Comparison of ENCODE assay signal across 8 cellular contexts in genomic region chr10:5776150-5776880, GRCh38. TPM values are rescaled to one million over a fixed set of nuclear protein-coding genes. Genes with fewer than 3 reads are reported as not detected.
DNase-seq lines count a peak whose midpoint lies in the region; ATAC-seq and TF ChIP-seq lines count a peak whose summit lies in the region.

No MANE protein-coding gene starts in this region.

- peak overlapping the region in 5 of 11 experiments; percentile 8 to 47 (median 35); a peak in 4 of 22 replicates for H3K27ac ChIP-seq in BLaER1 treated with 17β-estradiol and CSF1 and Interleukin-3, amounts not matched to agents 10 nM and 100 nM
- H3K27ac ChIP-seq in esophagus muscularis mucosa (replicated peaks in 1 of 4) = peak overlapping the region; percentile 58 to 72 (median 62)

- TF ChIP-seq EP300 in esophagus muscularis mucosa (IDR thresholded peaks at IDR 0.05) = no peak

- WGBS in esophagus muscularis mucosa = 25% methylated on average over 7 of the region's 7 CpGs

- ATAC-seq in omental fat pad (ENCODE audit: low FRiP score) = peak; percentile 59
- no peak for ATAC-seq in HG03432 (IDR thresholded peaks at IDR 0.05; ENCODE audit: unreplicated experiment)
- ATAC-seq in HG03521 (IDR thresholded peaks at IDR 0.05; ENCODE audit: unreplicated experiment) = no peak

- peak overlapping the region in 6 of 11 experiments; percentile 4 to 57 (median 32); a peak in 6 of 22 replicates for H3K4me2 ChIP-seq in BLaER1 treated with 17β-estradiol and CSF1 and Interleukin-3, amounts not matched to agents 10 nM and 100 nM

- no peak overlapping the region for H3K4me3 ChIP-seq in BLaER1 treated with 17β-estradiol and CSF1 and Interleukin-3, amounts not matched to agents 10 nM and 100 nM
- H3K4me3 ChIP-seq in esophagus muscularis mucosa = peak overlapping the region in 2 of 4 donors; percentile 7 to 15

- intact Hi-C loops in esophagus muscularis mucosa (cut with DNase I) = loop anchor here (5.0 kb wide), 1 partner anchor 36 kb away; the partner anchor contains the start of gene GDI2

- H3K36me3 ChIP-seq in BLaER1 treated with 17β-estradiol and CSF1 and Interleukin-3, amounts not matched to agents 10 nM and 100 nM = peaks cover 97 to 100% (median 99%) of the 10 kb centered on the region in 11 experiments
- peaks cover 0 to 36% (median 14%) of the 10 kb centered on the region in 4 donors for H3K36me3 ChIP-seq in esophagus muscularis mucosa

- no peak overlapping the region; a peak in 1 of 22 replicates for H3K9ac ChIP-seq in BLaER1 treated with 17β-estradiol and CSF1 and Interleukin-3, amounts not matched to agents 10 nM and 100 nM

- peaks cover 10 to 27% (median 22%) of the 10 kb centered on the region in 10 experiments; a peak in 19 of 20 replicates for H3K4me1 ChIP-seq in BLaER1 treated with 17β-estradiol and CSF1 and Interleukin-3, amounts not matched to agents 10 nM and 100 nM
- peaks cover 28 to 39% (median 34%) of the 10 kb centered on the region in 4 donors for H3K4me1 ChIP-seq in esophagus muscularis mucosa

- H4K20me1 ChIP-seq in BLaER1 treated with 17β-estradiol and CSF1 and Interleukin-3, amounts not matched to agents 10 nM and 100 nM = peaks cover 62 to 100% (median 99%) of the 10 kb centered on the region in 11 experiments

- no peak for TF ChIP-seq POLR2A in esophagus muscularis mucosa (IDR thresholded peaks at IDR 0.05; ENCODE audit: low read depth)

- DNase-seq in RKO (ENCODE audit: low spot score) (peak; percentile 32), esophagus muscularis mucosa (ENCODE audit: extremely low spot score) (no peak), omental fat pad (ENCODE audit: low spot score) (no peak), COR-L47 (lab: John Stamatoyannopoulos, UW) (no peak), NCI-H1048 (lab: John Stamatoyannopoulos, UW) (no peak)

- no peaks in the 10 kb centered on the region for H3K27me3 ChIP-seq in BLaER1 treated with 17β-estradiol and CSF1 and Interleukin-3, amounts not matched to agents 10 nM and 100 nM
- no peaks in the 10 kb centered on the region for H3K27me3 ChIP-seq in esophagus muscularis mucosa

- TF ChIP-seq CTCF in esophagus muscularis mucosa (IDR thresholded peaks at IDR 0.05) = peak in 2 of 3 experiments; percentile 17 to 28
- no peak for TF ChIP-seq CTCF in omental fat pad (IDR thresholded peaks at IDR 0.05)

- H3K9me3 ChIP-seq in BLaER1 treated with 17β-estradiol and CSF1 and Interleukin-3, amounts not matched to agents 10 nM and 100 nM (replicated peaks in 1 of 11) = peaks cover 0 to 14% (median 5%) of the 10 kb centered on the region in 11 experiments; a peak in 9 of 22 replicates
- H3K9me3 ChIP-seq in esophagus muscularis mucosa = no peaks in the 10 kb centered on the region

RNA-seq across cellular contexts. Expression of gene GDI2, which starts 36.9 kb away (rescaled TPM):
- total RNA-seq in esophagus muscularis mucosa (100 to 1,000 TPM; 194 to 233 (median 210) TPM), omental fat pad (100 to 1,000 TPM; 215 to 263 (median 248) TPM)

Comparison
In these comparisons a context has a peak if more than half of its experiments do, and no peak if none do; other contexts are left out.
1. CTCF ChIP-seq: peak in esophagus muscularis mucosa (2 of 3); none in omental fat pad (0 of 3).